11 cellular contexts compared by ENCODE assay signal in genomic region chr14:67722293-67722692, GRCh38. TPM values are rescaled to one million over a fixed set of nuclear protein-coding genes. Genes with fewer than 3 reads are reported as not detected.
DNase-seq lines count a peak whose midpoint lies in the region; ATAC-seq, FAIRE-seq and TF ChIP-seq lines count a peak whose summit lies in the region.
"Had no signal": no experiment of that assay in that cellular context is flagged by ENCODE, and none has a peak within 500 bp of the region (broad histone marks: within the 10 kb centered on the region; RNA-seq: fewer than 3 reads in every experiment).

No MANE protein-coding gene starts in this region.

- no peak overlapping the region for H2BK120ac ChIP-seq in H9 (ENCODE audit: low read depth, low read length, poor library complexity, severe bottlenecking)

- no peak overlapping the region for H3K4ac ChIP-seq in H9 (ENCODE audit: low read depth, low read length)

- no peak overlapping the region for H3K56ac ChIP-seq in H9 (ENCODE audit: insufficient read length, low read depth, low read length)

- H3K4me3 ChIP-seq in SK-N-SH (ENCODE audit: low read depth in 2 of 2, low read length in 1 of 2) (peak overlapping the region in 1 of 2 experiments; percentile 2; a peak in 1 of 4 replicates), heart left ventricle (no peak overlapping the region)

- H3K23me2 ChIP-seq in H9 (ENCODE audit: insufficient read length, low read depth, low read length, poor library complexity, severe bottlenecking): no peaks in the 10 kb centered on the region

- no peak overlapping the region for H3K27ac ChIP-seq in H9 (ENCODE audit: insufficient read length, low read depth, low read length)
- H3K27ac ChIP-seq in SK-N-SH (ENCODE audit: low read depth in 2 of 2, low read length in 1 of 2): no peak overlapping the region
- H3K27ac ChIP-seq in heart left ventricle: no peak overlapping the region
- H3K27ac ChIP-seq: VCaP had no signal

- FAIRE-seq in GM19239 (lab: Jason Lieb, UNC): no peak
- FAIRE-seq: GM18507 had no signal

- no peak overlapping the region for H3K23ac ChIP-seq in H9 (ENCODE audit: insufficient read length, low read depth, low read length)

- H2BK5ac ChIP-seq in H9 (ENCODE audit: insufficient read length, low read length): no peak overlapping the region

- no peaks in the 10 kb centered on the region for H3F3A ChIP-seq in SK-N-SH (replicated peaks; ENCODE audit: insufficient read depth)

- no peak overlapping the region for H4K5ac ChIP-seq in H9 (ENCODE audit: insufficient read length, low read depth, low read length)

- no peak overlapping the region for H3T11ph ChIP-seq in H9 (ENCODE audit: low read length)

- no peak overlapping the region for H3K4me3 Mint-ChIP-seq in H9

- CTCF ChIA-PET in SK-N-SH (lab: Yijun Ruan, JAX): interaction anchor here (0.9 to 2.8 kb wide), 6 partner anchors 8 to 138 kb away, joined by 3 to 15 read pairs (median 3); no protein-coding TSS in a partner anchor

- no peak for TF ChIP-seq POLR2A in heart left ventricle (IDR thresholded peaks at IDR 0.05)

- H3K9ac ChIP-seq in H9 (ENCODE audit: extremely low read depth, insufficient read length, low read length) (no peak overlapping the region), SK-N-SH (no peak overlapping the region)

- peaks cover 8 to 11% of the 10 kb centered on the region in 2 experiments; a peak in 3 of 4 replicates for H3K4me1 Mint-ChIP-seq in H9

- H3K9me3 ChIP-seq in H9 (ENCODE audit: control insufficient read depth, low read depth, low read length) (no peaks in the 10 kb centered on the region), SK-N-SH (no peaks in the 10 kb centered on the region), heart left ventricle (no peaks in the 10 kb centered on the region)

- H3K27me3 ChIP-seq in H9 (ENCODE audit: insufficient read depth, low read length) (no peaks in the 10 kb centered on the region), SK-N-SH (ENCODE audit: insufficient read depth) (peaks cover 18% of the 10 kb centered on the region), heart left ventricle (peaks cover 0 to 9% (median 0%) of the 10 kb centered on the region in 9 donors)

- H3K4me2 ChIP-seq in H9 (ENCODE audit: insufficient read depth, insufficient read length, low read length) (peak overlapping the region; percentile 9), SK-N-SH (0 out of 2 replicates have a peak overlapping the region, but pooled peaks have one; percentile 34)

- no peak overlapping the region for H3K27ac Mint-ChIP-seq in H9

- no peak overlapping the region for H3K14ac ChIP-seq in H9 (ENCODE audit: insufficient read depth, low read length)

- intact Hi-C loops in heart left ventricle (cut with DNase I): no loop called here

- H4K20me1 ChIP-seq in H9 (ENCODE audit: control insufficient read depth, insufficient read depth, insufficient read length) (no peaks in the 10 kb centered on the region), SK-N-SH (ENCODE audit: insufficient read depth) (no peaks in the 10 kb centered on the region)

- H2BK12ac ChIP-seq in H9 (ENCODE audit: insufficient read length, low read depth, low read length): no peak overlapping the region

- TF ChIP-seq RAD21 in SK-N-SH (IDR thresholded peaks at IDR 0.05; ENCODE audit: low read length): no peak

- WGBS in H9 (ENCODE audit: extremely low coverage, insufficient read length, low lambda C conversion rate): no CpG with 5 or more reads among the region's 3 CpGs
- WGBS in SK-N-SH (ENCODE audit: low lambda C conversion rate): 39% methylated on average over 3 of the region's 3 CpGs
- 9 to 13% (median 9%) methylated on average over 3 of the region's 3 CpGs for WGBS in heart left ventricle, 4 donors

- H3K4me1 ChIP-seq in H9 (ENCODE audit: insufficient read depth, low read length) (no peaks in the 10 kb centered on the region), SK-N-SH (ENCODE audit: control insufficient read depth in 1 of 2, insufficient read depth in 2 of 2, low read depth in 1 of 2, low read length in 1 of 2) (peaks cover 0 to 8% of the 10 kb centered on the region in 2 experiments; a peak in 1 of 4 replicates), heart left ventricle (peaks cover 0 to 12% (median 6%) of the 10 kb centered on the region in 12 donors)

- H3K9me3 Mint-ChIP-seq in H9: no peaks in the 10 kb centered on the region

- H2AFZ ChIP-seq in H9 (ENCODE audit: low read length): no peak overlapping the region
- no peak overlapping the region for H2AFZ ChIP-seq in SK-N-SH (ENCODE audit: low read depth)

- DNase-seq in H9: peak; percentile 58
- DNase-seq in SK-N-SH: peak; percentile 58
- DNase-seq in heart left ventricle: peak; percentile 65 to 87 (median 83)
- DNase-seq in retina: peak; percentile 18
- no peak for DNase-seq in GM19239 (ENCODE audit: insufficient read length, low spot score)
- DNase-seq in NCI-H2196 (lab: John Stamatoyannopoulos, UW; ENCODE audit: unreplicated experiment): no peak
- DNase-seq in NCI-H226: no peak
- DNase-seq: stimulated activated CD4-positive, alpha-beta T cell treated with anti-CD3 and anti-CD28 coated beads, Interleukin-2, amount 100 ng/mL, for 24 hours had no signal

- no peaks in the 10 kb centered on the region for H3K79me2 ChIP-seq in H9 (ENCODE audit: insufficient read depth, low read length)
- no peaks in the 10 kb centered on the region for H3K79me2 ChIP-seq in SK-N-SH (ENCODE audit: insufficient read depth)

- ATAC-seq in heart left ventricle (peak; percentile 90 to 97 (median 96)), GM21390 (IDR thresholded peaks at IDR 0.05; ENCODE audit: unreplicated experiment) (no peak)

- no peaks in the 10 kb centered on the region for H3K9me2 ChIP-seq in SK-N-SH

- H2AK5ac ChIP-seq in H9 (ENCODE audit: insufficient read length, low read length): no peak overlapping the region

- H2BK15ac ChIP-seq in H9 (ENCODE audit: low read depth, low read length): no peak overlapping the region

- no peaks in the 10 kb centered on the region for H3K36me3 Mint-ChIP-seq in H9 (ENCODE audit: insufficient read depth in 1 of 3, low read depth in 3 of 3)

- no peak overlapping the region for H3K18ac ChIP-seq in H9 (ENCODE audit: insufficient read length, low read depth, low read length)

- TF ChIP-seq CTCF in H9 (conservative IDR thresholded peaks at IDR 0.05) (no peak), SK-N-SH (IDR thresholded peaks at IDR 0.05) (no peak), heart left ventricle (IDR thresholded peaks at IDR 0.05) (no peak)

- H3K79me1 ChIP-seq in H9 (ENCODE audit: insufficient read depth, low read depth, low read length, poor library complexity, severe bottlenecking): no peaks in the 10 kb centered on the region

- H3K27me3 Mint-ChIP-seq in H9 (ENCODE audit: low read depth): peaks cover 15% of the 10 kb centered on the region

- H4K91ac ChIP-seq in H9 (ENCODE audit: insufficient read length, low read depth, low read length): no peak overlapping the region

- no peak overlapping the region for H4K8ac ChIP-seq in H9 (replicated peaks; ENCODE audit: insufficient read length, low read depth, low read length)

- no peak overlapping the region for H2BK20ac ChIP-seq in H9 (ENCODE audit: low read depth, low read length, poor library complexity, severe bottlenecking)

- POLR2A ChIA-PET in SK-N-SH (lab: Yijun Ruan, JAX): no interaction called here

- no peaks in the 10 kb centered on the region for H3K36me3 ChIP-seq in SK-N-SH (replicated peaks in 1 of 2; ENCODE audit: control insufficient read depth in 1 of 2, insufficient read depth in 2 of 2, low read length in 1 of 2)
- H3K36me3 ChIP-seq in heart left ventricle: no peaks in the 10 kb centered on the region

- no peak for TF ChIP-seq EP300 in SK-N-SH (IDR thresholded peaks at IDR 0.05; ENCODE audit: borderline replicate concordance in 1 of 2, low read depth in 1 of 2, low read length in 1 of 2)

TF ChIP-seq in SK-N-SH, 30 proteins besides CTCF, POLR2A, EP300 and RAD21:
- no peak for TF ChIP-seq POLR2AphosphoS5 (IDR thresholded peaks at IDR 0.05; ENCODE audit: low read depth, low read length)
- TF ChIP-seq MXI1 (IDR thresholded peaks at IDR 0.05; ENCODE audit: low read depth, low read length): peak; percentile 35; the same call in 1 of the 2 replicates

RNA-seq across cellular contexts. Expression of gene RDH12, which starts 20.6 kb away (rescaled TPM):
- total RNA-seq in H9 (2021) (0.70 and 0.74 TPM in 2 replicates), heart left ventricle (not detected)
- polyA plus RNA-seq in SK-N-SH (2012; rRNA removed) (not detected in 2 replicates), heart left ventricle (not detected)
- not detected in 2 replicates for polyA plus RNA-seq in SK-N-SH (2012; cell fraction: cytosol; rRNA removed)
- 0.04 TPM in 1 of 2 replicates, not detected in the other for polyA plus RNA-seq in SK-N-SH (2012; cell fraction: nucleus; rRNA removed)

RNA-seq across cellular contexts. Expression of gene RDH11, which starts 26.7 kb away (rescaled TPM):
- total RNA-seq in H9 (2021) (83.2 and 83.4 TPM in 2 replicates), heart left ventricle (10 to 100 TPM; 14.3 to 24.3 (median 17.8) TPM)
- polyA plus RNA-seq in SK-N-SH (2012; rRNA removed) (44.7 and 65.8 TPM in 2 replicates), heart left ventricle (10 to 100 TPM; 12.5 to 28.7 TPM)
- polyA plus RNA-seq in SK-N-SH (2012; cell fraction: cytosol; rRNA removed): 46.2 and 50.9 TPM in 2 replicates
- polyA plus RNA-seq in SK-N-SH (2012; cell fraction: nucleus; rRNA removed): 84.6 and 101 TPM in 2 replicates

RNA-seq across cellular contexts. Expression of gene VTI1B, which starts 47.9 kb away (rescaled TPM):
- total RNA-seq in H9 (2021) (118 and 121 TPM in 2 replicates), heart left ventricle (100 to 1,000 TPM in 7 of 9 donors, 10 to 100 TPM in 2; 78.5 to 143 (median 128) TPM)
- polyA plus RNA-seq in SK-N-SH (2012; rRNA removed) (59.2 and 71.8 TPM in 2 replicates), heart left ventricle (10 to 100 TPM; 79.8 to 99.2 TPM)
- 83.3 and 105 TPM in 2 replicates for polyA plus RNA-seq in SK-N-SH (2012; cell fraction: cytosol; rRNA removed)
- 21.3 and 29.2 TPM in 2 replicates for polyA plus RNA-seq in SK-N-SH (2012; cell fraction: nucleus; rRNA removed)

Comparison
In these comparisons a context has a peak if more than half of its experiments do, and no peak if none do; other contexts are left out.
1. DNase-seq: peak in H9 (single experiment), SK-N-SH (single experiment), heart left ventricle (5 of 5) and retina (single experiment); none in GM19239 (single experiment), NCI-H2196 (single experiment) and NCI-H226 (single experiment).